Comparison of ENCODE assay signal across 1 cellular context in the genomic region with DNA sequence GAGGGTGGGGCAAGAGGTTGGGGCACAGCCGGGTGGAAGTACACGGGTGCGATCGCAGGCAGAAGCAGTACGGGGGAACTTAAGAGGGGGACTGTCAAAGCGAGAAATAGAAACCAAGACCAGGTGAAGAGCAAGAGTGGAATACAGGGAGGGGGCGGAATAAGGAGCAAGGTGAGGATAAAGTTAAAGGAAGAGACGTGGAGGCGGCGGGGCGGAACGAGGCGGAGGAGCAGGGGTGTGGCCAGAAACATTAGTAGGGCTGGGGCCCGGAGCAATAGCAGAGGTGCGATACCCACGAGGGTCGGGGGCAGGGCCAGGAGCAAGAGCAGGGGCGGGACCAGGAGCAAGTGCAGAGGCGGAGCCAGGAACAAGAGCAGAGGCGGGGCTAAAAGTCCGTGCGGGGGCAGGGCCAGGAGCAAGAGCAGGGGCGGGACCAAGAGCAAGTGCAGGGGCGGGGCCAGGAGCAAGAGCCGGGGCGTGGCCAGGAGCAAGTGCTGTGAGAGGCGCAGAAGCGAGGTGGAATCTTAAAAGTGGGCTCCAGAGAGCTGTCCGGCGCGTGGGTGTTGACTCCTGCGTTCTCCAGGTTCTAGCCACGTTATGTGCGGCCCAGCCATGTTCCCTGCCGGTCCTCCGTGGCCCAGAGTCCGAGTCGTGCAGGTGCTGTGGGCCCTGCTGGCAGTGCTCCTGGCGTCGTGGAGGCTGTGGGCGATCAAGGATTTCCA.
TF ChIP-seq lines count a peak whose summit lies in the region.

No MANE protein-coding gene starts in this region.

TF ChIP-seq in endothelial cell of umbilical vein, 7 proteins besides CTCF, POLR2A, EP300 and RAD21 (continued from another document):
- TF ChIP-seq GATA2 (IDR thresholded peaks at IDR 0.05; ENCODE audit: insufficient read depth, insufficient read length, low read depth, low read length) (no peak), EZH2 (IDR thresholded peaks at IDR 0.05; ENCODE audit: borderline replicate concordance, low read depth, low read length, severe bottlenecking) (no peak)
